ENCODE assay signal across 8 cellular contexts in the genomic region with DNA sequence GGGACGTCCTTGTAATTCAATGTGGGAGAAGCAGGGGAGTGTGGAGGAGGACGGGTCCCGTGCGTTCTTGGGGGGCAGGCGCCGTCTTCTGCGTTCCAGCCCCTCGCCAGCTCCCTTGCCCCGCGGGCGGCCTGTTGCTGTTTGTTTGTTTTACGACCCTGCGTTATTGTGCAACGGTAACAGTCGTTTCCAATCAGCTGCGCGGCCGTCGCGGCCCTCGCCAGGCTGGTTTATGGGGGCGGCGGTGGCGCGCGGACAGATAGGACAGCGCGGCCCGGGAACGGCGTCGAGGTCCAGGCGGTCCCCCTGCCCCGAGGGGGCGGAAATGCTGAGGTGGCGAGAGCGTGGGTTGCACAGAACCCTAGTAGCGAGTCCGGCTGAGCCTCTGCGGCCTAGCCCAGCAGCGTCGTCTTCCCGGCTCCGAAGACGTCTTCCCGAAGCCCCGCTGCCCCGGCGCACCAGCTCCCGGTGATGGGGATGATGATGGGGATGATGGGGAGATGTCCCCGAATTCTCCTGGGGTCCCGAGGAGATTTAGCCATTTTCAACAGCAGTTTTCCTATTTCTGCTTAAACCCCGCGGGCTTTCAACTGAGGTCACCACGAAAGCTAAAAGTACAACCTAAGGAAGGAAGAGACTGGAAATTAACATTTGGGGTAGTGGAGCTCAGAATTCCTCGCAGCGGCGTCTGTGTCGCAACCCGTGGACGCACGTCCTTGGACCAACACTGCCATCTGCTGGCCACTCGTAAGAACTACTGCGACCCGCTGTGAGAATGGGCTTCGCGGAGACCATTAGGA. TPM values are rescaled to one million over a fixed set of nuclear protein-coding genes. Genes with fewer than 3 reads are reported as not detected.
DNase-seq lines count a peak whose midpoint lies in the region; ATAC-seq and TF ChIP-seq lines count a peak whose summit lies in the region.

No MANE protein-coding gene starts in this region.

- ATAC-seq in HG03064 (IDR thresholded peaks at IDR 0.05; ENCODE audit: low read depth, unreplicated experiment), result peak; percentile 49

- no peak overlapping the region for H3K27ac Mint-ChIP-seq in activated CD4-positive, alpha-beta T cell treated with anti-CD3 and anti-CD28 coated beads, Interleukin-2, amount 10 ng/mL, durations not matched to agents 24 days and 14 days

- H3K36me3 Mint-ChIP-seq in activated CD4-positive, alpha-beta T cell treated with anti-CD3 and anti-CD28 coated beads, Interleukin-2, amount 10 ng/mL, durations not matched to agents 24 days and 14 days (ENCODE audit: low read depth), result peaks cover 2% of the 10 kb centered on the region

- TF ChIP-seq RAD21 in liver (IDR thresholded peaks at IDR 0.05), result peak; percentile 94 to 97

- peaks cover 0 to 6% (median 3%) of the 10 kb centered on the region in 4 donors for H3K27me3 ChIP-seq in liver (ENCODE audit: control insufficient read depth in 4 of 4, insufficient read depth in 4 of 4, low read length in 3 of 4)

- H3K36me3 ChIP-seq in liver (ENCODE audit: control insufficient read depth in 4 of 4, insufficient read depth in 3 of 4, low read depth in 1 of 4, low read length in 3 of 4), result no peaks in the 10 kb centered on the region

- H3K27ac ChIP-seq in 22Rv1, result no peak overlapping the region
- peak overlapping the region; percentile 28 to 33 for H3K27ac ChIP-seq in liver (ENCODE audit: low read depth in 1 of 2, low read length in 2 of 2)

- peaks cover 49% of the 10 kb centered on the region for H3K27me3 Mint-ChIP-seq in activated CD4-positive, alpha-beta T cell treated with anti-CD3 and anti-CD28 coated beads, Interleukin-2, amount 10 ng/mL, durations not matched to agents 24 days and 14 days

- peak overlapping the region; percentile 75 for H3K4me3 Mint-ChIP-seq in activated CD4-positive, alpha-beta T cell treated with anti-CD3 and anti-CD28 coated beads, Interleukin-2, amount 10 ng/mL, durations not matched to agents 24 days and 14 days

- no peaks in the 10 kb centered on the region for H3K9me3 ChIP-seq in liver (ENCODE audit: control insufficient read depth in 4 of 4, low read length in 3 of 4)

- H3K9ac ChIP-seq in liver (ENCODE audit: low read depth in 1 of 2, low read length in 2 of 2), result peak overlapping the region in 1 of 2 donors; percentile 5

- in situ Hi-C loops in GM13977 (cut with MboI; ENCODE audit: low pct_unique_long_range_greater_than_20kb, low sequenced_read_pairs, unreplicated experiment), result loop anchor here (25.0 kb wide), 1 partner anchor 522 kb away; no protein-coding TSS in a partner anchor

- WGBS in liver, result 1% methylated on average over 67 of the region's 67 CpGs

- DNase-seq in GM13977 (ENCODE audit: low spot score), result peak; percentile 81
- DNase-seq in NCI-H345 (lab: John Stamatoyannopoulos, UW), result peak; percentile 82
- peak; percentile 89 for DNase-seq in activated CD4-positive, alpha-beta T cell treated with anti-CD3 and anti-CD28 coated beads, Interleukin-2, amount 10 ng/mL, durations not matched to agents 24 days and 14 days
- peak; percentile 63 to 83 for DNase-seq in dermis microvascular lymphatic vessel endothelial cell (ENCODE audit: low read depth in 2 of 2)
- peak; percentile 72 for DNase-seq in stimulated activated CD4-positive, alpha-beta T cell treated with anti-CD3 and anti-CD28 coated beads, Interleukin-4, amount 100 ng/mL, for 1 hour

- H3K9me3 Mint-ChIP-seq in activated CD4-positive, alpha-beta T cell treated with anti-CD3 and anti-CD28 coated beads, Interleukin-2, amount 10 ng/mL, durations not matched to agents 24 days and 14 days, result no peaks in the 10 kb centered on the region

- intact Hi-C loops in activated CD4-positive, alpha-beta T cell treated with anti-CD3 and anti-CD28 coated beads, Interleukin-2, amount 10 ng/mL, durations not matched to agents 24 days and 14 days (cut with micrococcal nuclease), result loop anchor here (1.0 to 10.0 kb wide), 8 partner anchors 304 to 1857 kb away; partner anchors contain the start of genes KIT and SCFD2

- peak overlapping the region; percentile 32 to 62 (median 48) for H3K4me3 ChIP-seq in liver (ENCODE audit: low read depth in 1 of 3, low read length in 3 of 3)

- H3K4me1 ChIP-seq in liver (ENCODE audit: control insufficient read depth in 4 of 4, insufficient read depth in 4 of 4, low read length in 3 of 4), result peaks cover 17 to 42% (median 30%) of the 10 kb centered on the region in 4 donors

- TF ChIP-seq CTCF in 22Rv1 (IDR thresholded peaks at IDR 0.05) (peak; percentile 82), GM13977 (IDR thresholded peaks at IDR 0.05; ENCODE audit: extremely low read depth, insufficient read depth, missing control alignments) (peak; percentile 94), liver (IDR thresholded peaks at IDR 0.05; ENCODE audit: low read depth, low read length, missing input control) (peak; percentile 96)

- H3K4me1 Mint-ChIP-seq in activated CD4-positive, alpha-beta T cell treated with anti-CD3 and anti-CD28 coated beads, Interleukin-2, amount 10 ng/mL, durations not matched to agents 24 days and 14 days, result peaks cover 11% of the 10 kb centered on the region

TF ChIP-seq in liver, 16 proteins besides CTCF, POLR2A, EP300 and RAD21:
- TF ChIP-seq ATF3 (IDR thresholded peaks at IDR 0.05) (no peak), MAX (IDR thresholded peaks at IDR 0.05) (no peak), RXRA (IDR thresholded peaks at IDR 0.05) (no peak), HNF4A (conservative IDR thresholded peaks at IDR 0.05) (peak in 1 of 2 donors; percentile 19), FOXA2 (IDR thresholded peaks at IDR 0.05) (no peak), HNF4G (IDR thresholded peaks at IDR 0.05) (no peak), NR2F2 (IDR thresholded peaks at IDR 0.05) (no peak), FOXA1 (IDR thresholded peaks at IDR 0.05) (no peak), EGR1 (IDR thresholded peaks at IDR 0.05; ENCODE audit: low read depth in 2 of 2) (no peak), GABPA (IDR thresholded peaks at IDR 0.05 in 1 of 2, conservative IDR thresholded peaks at IDR 0.05 in 1 of 2) (no peak), SP1 (IDR thresholded peaks at IDR 0.05) (peak; percentile 8), JUND (IDR thresholded peaks at IDR 0.05) (no peak)
TF ChIP-seq in liver: peak in this region for 2.

RNA-seq across cellular contexts. Expression of gene PDGFRA, which starts 4.8 kb away (rescaled TPM):
- total RNA-seq in activated CD4-positive, alpha-beta T cell treated with anti-CD3 and anti-CD28 coated beads, Interleukin-2, amount 10 ng/mL, durations not matched to agents 24 days and 14 days, result 0.28 and 0.54 TPM in 2 replicates
- total RNA-seq in dermis microvascular lymphatic vessel endothelial cell, result 0.13 and 0.39 TPM in 2 replicates
- total RNA-seq in liver, result 10 to 100 TPM in 1 of 2 donors, 1 to 10 TPM in 1; 6.5 to 37.0 TPM
- polyA plus RNA-seq in liver, result 1 to 10 TPM; 6.5 to 8.7 TPM
